In the genomic region with DNA sequence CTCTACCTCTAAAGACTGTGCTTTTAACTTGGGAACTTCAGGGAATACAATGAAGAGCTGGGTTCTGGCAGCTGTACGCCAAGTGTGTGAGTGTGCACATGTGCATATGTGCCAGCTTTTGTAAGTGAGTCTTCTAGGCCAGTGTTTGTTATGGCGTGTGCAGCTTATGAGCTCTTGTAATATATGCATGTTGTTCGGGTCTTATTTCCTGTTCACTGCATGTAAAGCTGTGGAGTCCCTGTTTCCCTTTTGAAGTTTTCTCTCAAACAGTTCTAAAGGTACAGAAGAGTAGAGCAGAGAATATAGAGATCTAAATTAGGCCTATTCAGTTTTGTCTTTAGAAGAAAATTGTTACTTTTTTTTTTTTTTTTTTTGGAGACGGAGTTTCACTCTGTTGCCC, we compare ENCODE assay signal across 13 cellular contexts. TPM values are rescaled to one million over a fixed set of nuclear protein-coding genes. Genes with fewer than 3 reads are reported as not detected.
A peak's percentile ranks its signal among the peaks of the same experiment; 100 is the strongest.
DNase-seq lines count a peak whose midpoint lies in the region; ATAC-seq and TF ChIP-seq lines count a peak whose summit lies in the region.
"Had no signal": no experiment of that assay in that cellular context is flagged by ENCODE, and none has a peak within 500 bp of the region (broad histone marks: within the 10 kb centered on the region; RNA-seq: fewer than 3 reads in every experiment).

No MANE protein-coding gene starts in this region.

- DNase-seq in NCI-H446 (lab: John Stamatoyannopoulos, UW) = peak; percentile 7 to 52
- no peak for DNase-seq in activated effector memory CD4-positive, alpha-beta T cell treated with Interleukin-2 at 50 U/mL for 16 hours
- DNase-seq in A172 (ENCODE audit: low spot score) = no peak
- DNase-seq in amygdala (lab: John Stamatoyannopoulos, UW) = no peak
- DNase-seq in RKO (ENCODE audit: low spot score) = no peak
- DNase-seq: gastrocnemius medialis, H7, left ventricle myocardium inferior, MM.1S, pancreas had no signal

- H3K79me2 ChIP-seq in DOHH2 (ENCODE audit: control insufficient read depth, low read length) = peaks cover 51% of the 10 kb centered on the region

- H3K36me3 ChIP-seq in DOHH2 (ENCODE audit: control insufficient read depth, low read length) (peaks cover 78% of the 10 kb centered on the region), muscle layer of duodenum (ENCODE audit: control insufficient read depth in 1 of 2, insufficient read depth in 2 of 2, low read length in 2 of 2) (peaks cover 10 to 12% of the 10 kb centered on the region in 2 donors)
- H3K36me3 ChIP-seq: gastrocnemius medialis, pancreas had no signal

- peak; percentile 46 for ATAC-seq in GM21515 (IDR thresholded peaks at IDR 0.05; ENCODE audit: unreplicated experiment)
- ATAC-seq: gastrocnemius medialis, pancreas had no signal

- H3K4me1 ChIP-seq in DOHH2 (ENCODE audit: control insufficient read depth, low read length) (peaks cover 81% of the 10 kb centered on the region), muscle layer of duodenum (ENCODE audit: control insufficient read depth in 1 of 2, insufficient read depth in 2 of 2, low read length in 2 of 2) (peaks cover 0 to 21% of the 10 kb centered on the region in 2 donors)
- H3K4me1 ChIP-seq: pancreas had no signal

- peak overlapping the region; percentile 51 for H3K4me3 ChIP-seq in DOHH2 (ENCODE audit: low read length)
- no peak overlapping the region for H3K4me3 ChIP-seq in muscle layer of duodenum (ENCODE audit: low read depth in 1 of 2, low read length in 2 of 2)
- H3K4me3 ChIP-seq: gastrocnemius medialis, left ventricle myocardium inferior, pancreas had no signal

- H3K27ac ChIP-seq in DOHH2 (ENCODE audit: low read depth, low read length) (peak overlapping the region; percentile 78), muscle layer of duodenum (ENCODE audit: low read length) (peak overlapping the region; percentile 11)
- H3K27ac ChIP-seq: left ventricle myocardium inferior, pancreas had no signal

- H3K9me3 ChIP-seq in DOHH2 (ENCODE audit: control insufficient read depth, insufficient read depth, low read length) (no peaks in the 10 kb centered on the region), muscle layer of duodenum (ENCODE audit: control insufficient read depth in 1 of 2, low read length in 2 of 2) (no peaks in the 10 kb centered on the region)
- H3K9me3 ChIP-seq: gastrocnemius medialis, left ventricle myocardium inferior, pancreas had no signal

- H3K9me2 ChIP-seq in DOHH2 (replicated peaks; ENCODE audit: control insufficient read depth, low read length) = no peaks in the 10 kb centered on the region

- no peaks in the 10 kb centered on the region for H4K20me1 ChIP-seq in DOHH2 (ENCODE audit: control insufficient read depth, insufficient read depth, low read depth, low read length)

- no peak for TF ChIP-seq CTCF in DOHH2 (IDR thresholded peaks at IDR 0.05; ENCODE audit: low read depth, low read length, poor library complexity, severe bottlenecking)

- H3K27me3 ChIP-seq in DOHH2 (ENCODE audit: control insufficient read depth, low read length) (no peaks in the 10 kb centered on the region), muscle layer of duodenum (ENCODE audit: low read depth, low read length) (no peaks in the 10 kb centered on the region)
- H3K27me3 ChIP-seq: gastrocnemius medialis, pancreas had no signal

- H3K4me2 ChIP-seq in DOHH2 (ENCODE audit: low read length) = peak overlapping the region; percentile 62

- H3F3A ChIP-seq in DOHH2 (ENCODE audit: control insufficient read depth, insufficient read depth) = peaks cover 15% of the 10 kb centered on the region

RNA-seq across cellular contexts. Expression of gene TGFBR1, which starts 30.6 kb away (rescaled TPM):
- total RNA-seq in A172 (2014; rRNA removed; shearing (Covaris generic)) = 30.3 and 31.1 TPM in 2 replicates

Comparison
In these comparisons a context has a peak if more than half of its experiments do, and no peak if none do; other contexts are left out.
1. DNase-seq: peak in NCI-H446 (2 of 2); none in activated effector memory CD4-positive, alpha-beta T cell treated with Interleukin-2 at 50 U/mL for 16 hours (single experiment), A172 (single experiment), amygdala (0 of 56) and RKO (single experiment).